16 cellular contexts compared by ENCODE assay signal in genomic region chr7:69953319-69954067, GRCh38.
DNase-seq lines count a peak whose midpoint lies in the region; ATAC-seq and TF ChIP-seq lines count a peak whose summit lies in the region.
"Had no signal": no experiment of that assay in that cellular context is flagged by ENCODE, and none has a peak within 500 bp of the region (broad histone marks: within the 10 kb centered on the region; RNA-seq: fewer than 3 reads in every experiment).

No MANE protein-coding gene starts in this region.

- peaks cover 19 to 49% (median 32%) of the 10 kb centered on the region in 10 experiments for H3K4me1 ChIP-seq in BLaER1 treated with 17β-estradiol and CSF1 and Interleukin-3, amounts not matched to agents 10 nM and 100 nM

- no peaks in the 10 kb centered on the region for H3K36me3 Mint-ChIP-seq in glutamatergic neuron (ENCODE audit: unreplicated experiment)
- H3K36me3 Mint-ChIP-seq in activated CD4-positive, alpha-beta T cell treated with anti-CD3 and anti-CD28 coated beads, Interleukin-2, amount 10 ng/mL, durations not matched to agents 7 days and 5 days (ENCODE audit: low read depth): no peaks in the 10 kb centered on the region

- POLR2A ChIA-PET in activated CD4-positive, alpha-beta T cell treated with anti-CD3 and anti-CD28 coated beads, Interleukin-2, amount 10 ng/mL, durations not matched to agents 7 days and 5 days (lab: Charles Lee): no interaction called here

- H4K20me1 ChIP-seq in BLaER1 treated with 17β-estradiol and CSF1 and Interleukin-3, amounts not matched to agents 10 nM and 100 nM: peaks cover 0 to 34% (median 0%) of the 10 kb centered on the region in 11 experiments; a peak in 7 of 22 replicates

- peaks cover 39% of the 10 kb centered on the region for H3K4me1 Mint-ChIP-seq in glutamatergic neuron (ENCODE audit: low read depth, unreplicated experiment)
- H3K4me1 Mint-ChIP-seq in activated CD4-positive, alpha-beta T cell treated with anti-CD3 and anti-CD28 coated beads, Interleukin-2, amount 10 ng/mL, durations not matched to agents 7 days and 5 days: peaks cover 6% of the 10 kb centered on the region
- H3K4me1 Mint-ChIP-seq: activated CD4-positive, alpha-beta memory T cell treated with anti-CD3 and anti-CD28 coated beads, Interleukin-2, amount 10 ng/mL, durations not matched to agents 7 days and 5 days had no signal

- no peaks in the 10 kb centered on the region for H3K27me3 ChIP-seq in BLaER1 treated with 17β-estradiol and CSF1 and Interleukin-3, amounts not matched to agents 10 nM and 100 nM

- H3K4me2 ChIP-seq in BLaER1 treated with 17β-estradiol and CSF1 and Interleukin-3, amounts not matched to agents 10 nM and 100 nM: peak overlapping the region; percentile 49 to 82 (median 64)

- peak overlapping the region; percentile 32 for H3K4me3 Mint-ChIP-seq in glutamatergic neuron (ENCODE audit: unreplicated experiment)
- H3K4me3 Mint-ChIP-seq in activated CD4-positive, alpha-beta T cell treated with anti-CD3 and anti-CD28 coated beads, Interleukin-2, amount 10 ng/mL, durations not matched to agents 7 days and 5 days: no peak overlapping the region
- H3K4me3 Mint-ChIP-seq: activated CD4-positive, alpha-beta memory T cell treated with anti-CD3 and anti-CD28 coated beads, Interleukin-2, amount 10 ng/mL, durations not matched to agents 7 days and 5 days; T-helper 1 cell treated with Interleukin-12 subunit alpha and Interleukin-12 subunit beta and Interleukin-4 antibody, amounts not matched to agents 30 μg/mL and 1 μg/mL, for 36 hours had no signal

- DNase-seq in MV-4-11 (lab: John Stamatoyannopoulos, UW) (peak; percentile 35), glutamatergic neuron (no peak), NCI-H226 (no peak), inferior parietal cortex (ENCODE audit: extremely low spot score) (no peak)
- no peak for DNase-seq in effector CD4-positive, alpha-beta T cell
- DNase-seq in activated CD4-positive, alpha-beta T cell treated with anti-CD3 and anti-CD28 coated beads, Interleukin-2, amount 10 ng/mL, durations not matched to agents 7 days and 5 days: no peak
- DNase-seq: activated CD4-positive, alpha-beta memory T cell treated with anti-CD3 and anti-CD28 coated beads, Interleukin-2, amount 10 ng/mL, durations not matched to agents 7 days and 5 days; activated gamma-delta T cell; AML-193; GDM1; NCI-H1436; posterior cingulate gyrus; stimulated activated CD4-positive, alpha-beta T cell treated with anti-CD3 and anti-CD28 coated beads, Interleukin-2, amount 100 ng/mL, for 24 hours had no signal

- no peak overlapping the region for H3K4me3 ChIP-seq in BLaER1 treated with 17β-estradiol and CSF1 and Interleukin-3, amounts not matched to agents 10 nM and 100 nM

- H3K9me3 ChIP-seq in BLaER1 treated with 17β-estradiol and CSF1 and Interleukin-3, amounts not matched to agents 10 nM and 100 nM (replicated peaks in 1 of 11): no peaks in the 10 kb centered on the region

- no peaks in the 10 kb centered on the region for H3K9me3 Mint-ChIP-seq in glutamatergic neuron (ENCODE audit: unreplicated experiment)
- peaks cover 2% of the 10 kb centered on the region for H3K9me3 Mint-ChIP-seq in activated CD4-positive, alpha-beta T cell treated with anti-CD3 and anti-CD28 coated beads, Interleukin-2, amount 10 ng/mL, durations not matched to agents 7 days and 5 days
- H3K9me3 Mint-ChIP-seq: activated CD4-positive, alpha-beta memory T cell treated with anti-CD3 and anti-CD28 coated beads, Interleukin-2, amount 10 ng/mL, durations not matched to agents 7 days and 5 days; T-helper 1 cell treated with Interleukin-12 subunit alpha and Interleukin-12 subunit beta and Interleukin-4 antibody, amounts not matched to agents 30 μg/mL and 1 μg/mL, for 36 hours had no signal

- peak overlapping the region in 10 of 11 experiments; percentile 1 to 61 (median 38); a peak in 18 of 22 replicates for H3K27ac ChIP-seq in BLaER1 treated with 17β-estradiol and CSF1 and Interleukin-3, amounts not matched to agents 10 nM and 100 nM

- ATAC-seq in GM19351 (IDR thresholded peaks at IDR 0.05; ENCODE audit: unreplicated experiment): peak; percentile 76

- peak overlapping the region in 5 of 11 experiments; percentile 6 to 17 (median 10); a peak in 4 of 22 replicates for H3K9ac ChIP-seq in BLaER1 treated with 17β-estradiol and CSF1 and Interleukin-3, amounts not matched to agents 10 nM and 100 nM

- TF ChIP-seq CTCF in glutamatergic neuron (IDR thresholded peaks at IDR 0.05; ENCODE audit: partially characterized antibody, unreplicated experiment): no peak

- H3K36me3 ChIP-seq in BLaER1 treated with 17β-estradiol and CSF1 and Interleukin-3, amounts not matched to agents 10 nM and 100 nM: no peaks in the 10 kb centered on the region; a peak in 1 of 22 replicates

- peak overlapping the region; percentile 74 for H3K27ac Mint-ChIP-seq in glutamatergic neuron (ENCODE audit: unreplicated experiment)
- H3K27ac Mint-ChIP-seq in activated CD4-positive, alpha-beta T cell treated with anti-CD3 and anti-CD28 coated beads, Interleukin-2, amount 10 ng/mL, durations not matched to agents 7 days and 5 days: no peak overlapping the region
- H3K27ac Mint-ChIP-seq: activated CD4-positive, alpha-beta memory T cell treated with anti-CD3 and anti-CD28 coated beads, Interleukin-2, amount 10 ng/mL, durations not matched to agents 7 days and 5 days; T-helper 1 cell treated with Interleukin-12 subunit alpha and Interleukin-12 subunit beta and Interleukin-4 antibody, amounts not matched to agents 30 μg/mL and 1 μg/mL, for 36 hours had no signal

- CTCF ChIA-PET in activated CD4-positive, alpha-beta T cell treated with anti-CD3 and anti-CD28 coated beads, Interleukin-2, amount 10 ng/mL, durations not matched to agents 7 days and 5 days (lab: Charles Lee): no interaction called here

- peaks cover 3% of the 10 kb centered on the region for H3K27me3 Mint-ChIP-seq in glutamatergic neuron (ENCODE audit: unreplicated experiment)
- no peaks in the 10 kb centered on the region for H3K27me3 Mint-ChIP-seq in activated CD4-positive, alpha-beta T cell treated with anti-CD3 and anti-CD28 coated beads, Interleukin-2, amount 10 ng/mL, durations not matched to agents 7 days and 5 days
- H3K27me3 Mint-ChIP-seq: activated CD4-positive, alpha-beta memory T cell treated with anti-CD3 and anti-CD28 coated beads, Interleukin-2, amount 10 ng/mL, durations not matched to agents 7 days and 5 days had no signal
